In the genomic region with DNA sequence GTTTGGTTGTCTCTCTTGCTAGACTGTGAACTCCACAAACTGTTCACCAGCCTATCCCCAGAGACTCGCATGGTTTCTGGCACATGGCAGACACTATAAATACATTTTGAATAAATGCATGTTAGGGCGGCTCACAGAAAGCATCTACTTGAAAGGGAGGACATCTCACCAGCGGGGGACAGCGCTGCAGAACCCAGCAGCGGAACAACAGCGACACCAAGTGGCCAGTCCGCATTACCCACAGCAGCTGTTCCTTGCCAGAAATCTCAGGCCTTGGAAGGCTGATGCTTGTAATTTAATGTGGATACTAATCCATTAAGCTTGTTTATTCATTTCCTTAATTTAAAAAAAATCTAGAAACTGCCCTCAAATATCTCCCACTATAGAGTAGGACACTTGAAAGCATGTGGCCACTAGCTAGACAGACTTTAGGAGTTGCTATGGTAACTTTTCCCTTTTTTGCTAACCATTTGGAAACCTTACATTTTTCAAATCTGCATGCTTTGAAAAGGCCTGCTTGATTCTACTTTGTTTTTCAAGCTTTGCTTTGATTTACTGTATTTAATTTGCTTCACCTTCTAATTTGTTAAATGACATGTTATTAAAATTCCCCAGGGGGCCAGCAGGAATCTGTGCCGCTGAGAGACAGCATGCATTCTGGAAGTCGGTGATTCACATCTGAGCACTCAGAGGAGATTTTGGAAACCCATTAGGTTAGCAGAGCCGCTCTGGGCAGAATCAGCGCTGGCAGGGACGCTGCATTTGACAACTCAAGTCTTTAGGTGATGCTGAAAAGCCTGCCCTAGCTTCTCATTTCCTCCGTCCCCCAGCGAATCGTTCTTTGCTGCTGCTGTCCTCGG, we compare ENCODE assay signal across 9 cellular contexts.
DNase-seq lines count a peak whose midpoint lies in the region; ATAC-seq and TF ChIP-seq lines count a peak whose summit lies in the region.
"Had no signal": no experiment of that assay in that cellular context is flagged by ENCODE, and none has a peak within 500 bp of the region (broad histone marks: within the 10 kb centered on the region; RNA-seq: fewer than 3 reads in every experiment).

No MANE protein-coding gene starts in this region.

- BruUV-seq in Caco-2 (replicated peaks; lab: Mats Ljungman, UMichigan) (no TSS peak), Panc1 (replicated peaks; lab: Mats Ljungman, UMichigan) (no TSS peak)

- H3K36me3 Mint-ChIP-seq in Caco-2 (ENCODE audit: insufficient read depth, unreplicated experiment), result no peaks in the 10 kb centered on the region
- H3K36me3 Mint-ChIP-seq in activated T-helper 1 cell treated with anti-CD3 and anti-CD28 coated beads, Interleukin-12 subunit alpha, Interleukin-12 subunit beta, Interleukin-2, Interleukin-4 antibody, amounts not matched to agents 30 ng/mL and 10 ng/mL and 1 ng/mL, durations not matched to agents 14 hours and 24 hours and 36 hours (ENCODE audit: low read depth), result no peaks in the 10 kb centered on the region
- H3K36me3 Mint-ChIP-seq: activated naive CD8-positive, alpha-beta T cell had no signal

- TF ChIP-seq CTCF in Caco-2 (IDR thresholded peaks at IDR 0.05; ENCODE audit: insufficient read depth in 1 of 2, low read depth in 1 of 2, low read length in 1 of 2, severe bottlenecking in 1 of 2, unreplicated experiment in 1 of 2) (peak; percentile 78 to 87), Panc1 (IDR thresholded peaks at IDR 0.05) (peak; percentile 100), fibroblast of the aortic adventitia (IDR thresholded peaks at IDR 0.05; ENCODE audit: insufficient read depth, low read length) (peak; percentile 99), suprapubic skin (IDR thresholded peaks at IDR 0.05) (peak; percentile 69 to 89)

- no peaks in the 10 kb centered on the region for H3K4me1 ChIP-seq in Caco-2
- H3K4me1 ChIP-seq in Panc1 (ENCODE audit: control insufficient read depth, insufficient read depth, low read length), result no peaks in the 10 kb centered on the region; the same call in 1 of the 2 replicates
- H3K4me1 ChIP-seq in suprapubic skin, result peaks cover 10% of the 10 kb centered on the region

- in situ Hi-C loops in KBM-7 (cut with MboI; ENCODE audit: low pct_unique_long_range_greater_than_20kb, low sequenced_read_pairs) (loop anchor here (25.0 kb wide), 3 partner anchors 291 to 816 kb away; a partner anchor contains a TSS), Panc1 (cut with HindIII; ENCODE audit: low pct_unique_long_range_greater_than_20kb, low sequenced_read_pairs) (loop anchor here (10.0 kb wide), 1 partner anchor 839 kb away; no protein-coding TSS in a partner anchor)

- no peaks in the 10 kb centered on the region for H3K4me1 Mint-ChIP-seq in Caco-2 (ENCODE audit: low read depth, unreplicated experiment)
- peaks cover 5% of the 10 kb centered on the region for H3K4me1 Mint-ChIP-seq in activated T-helper 1 cell treated with anti-CD3 and anti-CD28 coated beads, Interleukin-12 subunit alpha, Interleukin-12 subunit beta, Interleukin-2, Interleukin-4 antibody, amounts not matched to agents 30 ng/mL and 10 ng/mL and 1 ng/mL, durations not matched to agents 14 hours and 24 hours and 36 hours (ENCODE audit: low read depth)

- H3K36me3 ChIP-seq in Caco-2 (ENCODE audit: control insufficient read depth, insufficient read depth, low read length), result no peaks in the 10 kb centered on the region
- no peaks in the 10 kb centered on the region for H3K36me3 ChIP-seq in Panc1 (ENCODE audit: control insufficient read depth, insufficient read depth, low read length)
- H3K36me3 ChIP-seq in suprapubic skin, result no peaks in the 10 kb centered on the region

- H3K9me3 Mint-ChIP-seq in Caco-2 (ENCODE audit: unreplicated experiment), result no peaks in the 10 kb centered on the region
- H3K9me3 Mint-ChIP-seq in activated T-helper 1 cell treated with anti-CD3 and anti-CD28 coated beads, Interleukin-12 subunit alpha, Interleukin-12 subunit beta, Interleukin-2, Interleukin-4 antibody, amounts not matched to agents 30 ng/mL and 10 ng/mL and 1 ng/mL, durations not matched to agents 14 hours and 24 hours and 36 hours, result no peaks in the 10 kb centered on the region

- intact Hi-C loops in Caco-2 (cut with micrococcal nuclease; ENCODE audit: unreplicated experiment) (loop anchor here (1.0 kb wide), 4 partner anchors 85 to 311 kb away; no protein-coding TSS in a partner anchor), Panc1 (cut with micrococcal nuclease; ENCODE audit: unreplicated experiment) (loop anchor here (5.0 to 10.0 kb wide), 3 partner anchors 121 to 319 kb away; a partner anchor contains a TSS)
- intact Hi-C loops in activated T-helper 1 cell treated with anti-CD3 and anti-CD28 coated beads, Interleukin-12 subunit alpha, Interleukin-12 subunit beta, Interleukin-2, Interleukin-4 antibody, amounts not matched to agents 30 ng/mL and 10 ng/mL and 1 ng/mL, durations not matched to agents 14 hours and 24 hours and 36 hours (cut with micrococcal nuclease), result loop anchor here (1.0 to 10.0 kb wide), 12 partner anchors 63 to 848 kb away; a partner anchor contains a TSS

- H3K27me3 ChIP-seq in Caco-2 (replicated peaks; ENCODE audit: control insufficient read depth, insufficient read depth, low read length) (no peaks in the 10 kb centered on the region), Panc1 (ENCODE audit: control insufficient read depth, insufficient read depth, low read length) (peaks cover 4% of the 10 kb centered on the region; the same call in 1 of the 2 replicates), suprapubic skin (no peaks in the 10 kb centered on the region)

- H3K27me3 Mint-ChIP-seq in Caco-2 (ENCODE audit: insufficient read depth, unreplicated experiment), result no peaks in the 10 kb centered on the region
- peaks cover 26% of the 10 kb centered on the region for H3K27me3 Mint-ChIP-seq in activated T-helper 1 cell treated with anti-CD3 and anti-CD28 coated beads, Interleukin-12 subunit alpha, Interleukin-12 subunit beta, Interleukin-2, Interleukin-4 antibody, amounts not matched to agents 30 ng/mL and 10 ng/mL and 1 ng/mL, durations not matched to agents 14 hours and 24 hours and 36 hours (ENCODE audit: insufficient read depth)

- ATAC-seq in GM21360 (IDR thresholded peaks at IDR 0.05; ENCODE audit: unreplicated experiment), result peak; percentile 84
- ATAC-seq in Panc1, result peak; percentile 98

- no peak overlapping the region for H3K27ac Mint-ChIP-seq in Caco-2 (ENCODE audit: unreplicated experiment)
- H3K27ac Mint-ChIP-seq in activated T-helper 1 cell treated with anti-CD3 and anti-CD28 coated beads, Interleukin-12 subunit alpha, Interleukin-12 subunit beta, Interleukin-2, Interleukin-4 antibody, amounts not matched to agents 30 ng/mL and 10 ng/mL and 1 ng/mL, durations not matched to agents 14 hours and 24 hours and 36 hours, result no peak overlapping the region
- H3K27ac Mint-ChIP-seq: activated naive CD8-positive, alpha-beta T cell had no signal

- no peak overlapping the region for H3K27ac ChIP-seq in Panc1 (ENCODE audit: low read length)
- no peak overlapping the region for H3K27ac ChIP-seq in suprapubic skin

- peak; percentile 57 to 64 for DNase-seq in Caco-2
- peak; percentile 82 for DNase-seq in KBM-7
- peak; percentile 81 for DNase-seq in Panc1 (ENCODE audit: low read depth, low spot score)
- peak; percentile 57 for DNase-seq in activated T-helper 1 cell treated with anti-CD3 and anti-CD28 coated beads, Interleukin-12 subunit alpha, Interleukin-12 subunit beta, Interleukin-2, Interleukin-4 antibody, amounts not matched to agents 30 ng/mL and 10 ng/mL and 1 ng/mL, durations not matched to agents 14 hours and 24 hours and 36 hours (ENCODE audit: low spot score)
- peak; percentile 90 for DNase-seq in fibroblast of the aortic adventitia (ENCODE audit: low read depth)
- DNase-seq in nucleus accumbens (lab: John Stamatoyannopoulos, UW), result peak in 50 of 56 donors; percentile 5 to 88 (median 64)
- no peak for DNase-seq in suprapubic skin (ENCODE audit: low spot score in 2 of 2)

- no peak for TF ChIP-seq EP300 in suprapubic skin (IDR thresholded peaks at IDR 0.05)

- H3K4me3 ChIP-seq in Caco-2 (ENCODE audit: low read depth, low read length), result no peak overlapping the region
- no peak overlapping the region for H3K4me3 ChIP-seq in Panc1 (ENCODE audit: low read depth in 2 of 2, low read length in 2 of 2)
- no peak overlapping the region for H3K4me3 ChIP-seq in fibroblast of the aortic adventitia (ENCODE audit: low read depth, low read length)
- H3K4me3 ChIP-seq in suprapubic skin, result no peak overlapping the region

- WGBS in suprapubic skin, result 36% methylated on average over 16 of the region's 16 CpGs

- POLR2A ChIA-PET in Caco-2 (lab: Charles Lee), result no interaction called here
- POLR2A ChIA-PET in Panc1 (lab: Charles Lee), result interaction anchor here (0.6 kb wide), 1 partner anchor 359 kb away, joined by 3 read pairs; no protein-coding TSS in a partner anchor

- CTCF ChIA-PET in Caco-2 (lab: Charles Lee), result interaction anchor here (0.7 kb wide), 1 partner anchor 311 kb away, joined by 3 read pairs; no protein-coding TSS in a partner anchor
- CTCF ChIA-PET in Panc1 (lab: Charles Lee), result interaction anchor here (0.6 to 2.2 kb wide), 11 partner anchors 9 to 274 kb away, joined by 3 to 8 read pairs (median 4); no protein-coding TSS in a partner anchor

- H3K4me3 Mint-ChIP-seq in Caco-2 (ENCODE audit: unreplicated experiment), result no peak overlapping the region
- H3K4me3 Mint-ChIP-seq in activated T-helper 1 cell treated with anti-CD3 and anti-CD28 coated beads, Interleukin-12 subunit alpha, Interleukin-12 subunit beta, Interleukin-2, Interleukin-4 antibody, amounts not matched to agents 30 ng/mL and 10 ng/mL and 1 ng/mL, durations not matched to agents 14 hours and 24 hours and 36 hours, result no peak overlapping the region
- H3K4me3 Mint-ChIP-seq: activated naive CD8-positive, alpha-beta T cell had no signal

- no peaks in the 10 kb centered on the region for H3K9me3 ChIP-seq in Caco-2
- H3K9me3 ChIP-seq in Panc1 (ENCODE audit: control insufficient read depth, insufficient read depth, low read depth, low read length), result no peaks in the 10 kb centered on the region
- H3K9me3 ChIP-seq in suprapubic skin, result no peaks in the 10 kb centered on the region

- TF ChIP-seq POLR2A in suprapubic skin (IDR thresholded peaks at IDR 0.05), result no peak

Comparison
In these comparisons a context has a peak if more than half of its experiments do, and no peak if none do; other contexts are left out.
1. DNase-seq: peak in Caco-2 (2 of 2), KBM-7 (single experiment), Panc1 (single experiment), activated T-helper 1 cell treated with anti-CD3 and anti-CD28 coated beads, Interleukin-12 subunit alpha, Interleukin-12 subunit beta, Interleukin-2, Interleukin-4 antibody, amounts not matched to agents 30 ng/mL and 10 ng/mL and 1 ng/mL, durations not matched to agents 14 hours and 24 hours and 36 hours (single experiment), fibroblast of the aortic adventitia (single experiment) and nucleus accumbens (50 of 56); none in suprapubic skin (0 of 2).
2. Peak in every context shown above with its lines, with median percentiles within 50 percentile points of each other: CTCF ChIP-seq.